13 cellular contexts compared by ENCODE assay signal in genomic region chr10:114195079-114195478, GRCh38. TPM values are rescaled to one million over a fixed set of nuclear protein-coding genes. Genes with fewer than 3 reads are reported as not detected.
DNase-seq lines count a peak whose midpoint lies in the region; ATAC-seq, FAIRE-seq and TF ChIP-seq lines count a peak whose summit lies in the region.
"Had no signal": no experiment of that assay in that cellular context is flagged by ENCODE, and none has a peak within 500 bp of the region (broad histone marks: within the 10 kb centered on the region; RNA-seq: fewer than 3 reads in every experiment).

No MANE protein-coding gene starts in this region.

- no peak overlapping the region for H3K9ac ChIP-seq in GM12878 (ENCODE audit: control insufficient read depth, insufficient read depth, low read length)

- no peak overlapping the region for H3K27ac ChIP-seq in GM12878 (ENCODE audit: control insufficient read depth, insufficient read depth)
- H3K27ac ChIP-seq: spleen had no signal

- in situ Hi-C loops in GM12878 (cut with MboI) = loop anchor here (25.0 kb wide), 1 partner anchor 242 kb away; no protein-coding TSS in a partner anchor

- intact Hi-C loops in GM12878 (cut with micrococcal nuclease; ENCODE audit: unreplicated experiment) = no loop called here
- intact Hi-C loops in head of caudate nucleus (cut with DNase I) = no loop called here

- CTCF ChIA-PET in GM12878 (lab: Yijun Ruan, JAX) = no interaction called here

- no peaks in the 10 kb centered on the region for H3K36me3 ChIP-seq in GM12878 (ENCODE audit: control insufficient read depth in 2 of 2, insufficient read depth in 2 of 2, low read length in 1 of 2)
- H3K36me3 ChIP-seq: spleen had no signal

- POLR2A ChIA-PET in GM12878 (lab: Charles Lee) = no interaction called here

- H3K4me2 ChIP-seq in GM12878 (ENCODE audit: control insufficient read depth, insufficient read depth) = no peak overlapping the region

- H3K9me3 ChIP-seq in GM12878 (replicated peaks; ENCODE audit: control insufficient read depth, insufficient read depth, low read length) = no peaks in the 10 kb centered on the region
- H3K9me3 ChIP-seq: spleen had no signal

- FAIRE-seq in GM12878 (lab: Jason Lieb, UNC) = peak; percentile 54

- TF ChIP-seq RAD21 in GM12878 (IDR thresholded peaks at IDR 0.05; ENCODE audit: insufficient read depth, low read depth, low read length) = no peak

- DNase-seq in GM12878 (ENCODE audit: low read depth, low spot score) = no peak
- no peak for DNase-seq in NCI-H2196 (lab: John Stamatoyannopoulos, UW; ENCODE audit: unreplicated experiment)
- DNase-seq in head of caudate nucleus = no peak
- DNase-seq in NCI-H2029 (lab: John Stamatoyannopoulos, UW) = no peak
- no peak for DNase-seq in NOMO-1 treated with dmso at 0.1 percent for 144 hours (lab: John Stamatoyannopoulos, UW; ENCODE audit: unreplicated experiment)
- DNase-seq: activated CD4-positive, alpha-beta T cell treated with anti-CD3 and anti-CD28 coated beads, Interleukin-2, amount 50 U/mL, for 48 hours; aorta; CD4-positive, alpha-beta T cell; NCI-H524; spleen had no signal

- H2AFZ ChIP-seq in GM12878 (ENCODE audit: control insufficient read depth, low read depth, low read length) = no peak overlapping the region

- H4K20me1 ChIP-seq in GM12878 (ENCODE audit: control insufficient read depth, insufficient read depth) = no peaks in the 10 kb centered on the region

- no peak for TF ChIP-seq POLR2A in GM12878 (IDR thresholded peaks at IDR 0.05; ENCODE audit: low read depth, low read length)

- TF ChIP-seq CTCF in GM12878 (IDR thresholded peaks at IDR 0.05 in 2 of 3, conservative IDR thresholded peaks at IDR 0.05 in 1 of 3; ENCODE audit: control insufficient read depth in 2 of 3, extremely low read depth in 1 of 3, insufficient read depth in 1 of 3, low read depth in 3 of 3, low read length in 3 of 3) = no peak

- no peaks in the 10 kb centered on the region; a peak in 1 of 4 replicates for H3K27me3 ChIP-seq in GM12878 (replicated peaks in 1 of 2; ENCODE audit: control insufficient read depth in 2 of 2, insufficient read depth in 2 of 2, low read length in 1 of 2)

- 2% methylated on average over 2 of the region's 2 CpGs for WGBS in GM12878 (ENCODE audit: insufficient coverage, insufficient replicate concordance, low lambda C conversion rate, missing lambda C conversion rate)

- no peaks in the 10 kb centered on the region for H3K79me2 ChIP-seq in GM12878 (ENCODE audit: control insufficient read depth, insufficient read depth, low read length)

- ATAC-seq in GM18867 (IDR thresholded peaks at IDR 0.05; ENCODE audit: unreplicated experiment) = peak; percentile 97
- peak; percentile 88 for ATAC-seq in GM21529 (IDR thresholded peaks at IDR 0.05; ENCODE audit: unreplicated experiment)
- ATAC-seq in HG03159 (IDR thresholded peaks at IDR 0.05; ENCODE audit: unreplicated experiment) = peak; percentile 92
- peak; percentile 80 for ATAC-seq in GM12878

- H3K4me3 ChIP-seq in GM12878 = no peak overlapping the region; the same call in 1 of the 2 replicates
- H3K4me3 ChIP-seq: spleen had no signal

- H3K4me1 ChIP-seq in GM12878 (ENCODE audit: control insufficient read depth, insufficient read depth, low read length) = no peaks in the 10 kb centered on the region
- H3K4me1 ChIP-seq: spleen had no signal

- TF ChIP-seq EP300 in GM12878 (IDR thresholded peaks at IDR 0.05; ENCODE audit: borderline replicate concordance in 1 of 2, control insufficient read depth in 1 of 2, low read depth in 2 of 2, low read length in 2 of 2) = no peak; a peak in 1 of 4 replicates

- SMC1A ChIA-PET in GM12878 (lab: Charles Lee; ENCODE audit: uncharacterized antibody, unreplicated experiment) = no interaction called here

- RAD21 ChIA-PET in GM12878 (lab: Charles Lee; ENCODE audit: unreplicated experiment) = no interaction called here

- no TSS peak for BruUV-seq in GM12878 (replicated peaks; lab: Mats Ljungman, UMichigan)

TF ChIP-seq in GM12878, 131 proteins besides CTCF, POLR2A, EP300 and RAD21 (continues in another document):
- TF ChIP-seq MTA2 (IDR thresholded peaks at IDR 0.05; ENCODE audit: low read depth) (0 out of 2 replicates have a peak, but pooled peaks have one; percentile 20), GABPA (IDR thresholded peaks at IDR 0.05; ENCODE audit: low read depth) (peak; percentile 48), ATF2 (IDR thresholded peaks at IDR 0.05; ENCODE audit: low read length) (peak; percentile 82), E2F4 (IDR thresholded peaks at IDR 0.05; ENCODE audit: low read depth, low read length) (no peak), HCFC1 (IDR thresholded peaks at IDR 0.05; ENCODE audit: low read length) (no peak), SREBF2 (IDR thresholded peaks at IDR 0.05; ENCODE audit: low read length) (no peak)

RNA-seq across cellular contexts. Expression of gene TDRD1, which starts 15.9 kb away (rescaled TPM):
- total RNA-seq in GM12878 (2013; cell fraction: nucleolus; rRNA removed) = not detected in 2 replicates
- not detected in 2 replicates for total RNA-seq in GM12878 (2014; rRNA removed)
- total RNA-seq in GM12878 (2014; rRNA removed; fragmentation: Illumina TruSeq; extraction: Trizol) = not detected in 2 replicates
- total RNA-seq in GM12878 (2021) = not detected in 2 replicates
- polyA plus RNA-seq in GM12878 (2011; ENCODE audit: low read depth) = not detected
- polyA plus RNA-seq in GM12878 (2011; rRNA removed) = not detected in 2 replicates
- not detected in 2 replicates for polyA plus RNA-seq in GM12878 (2011; cell fraction: cytosol; rRNA removed)
- polyA plus RNA-seq in GM12878 (2011; cell fraction: nucleus; rRNA removed) = not detected in 2 replicates
- not detected in 2 replicates for polyA plus RNA-seq in GM12878 (2012)
- 0.04 TPM in 1 of 2 replicates, not detected in the other for polyA plus RNA-seq in GM12878 (2014; fragmentation: Illumina TruSeq; extraction: Trizol)
- not detected for polyA plus RNA-seq in GM12878 (2014; fragmentation: Nextera tagmentation; extraction: Ambion mirVana)
- 0.03 TPM in 1 of 2 replicates, not detected in the other for polyA plus RNA-seq in GM12878 (2014; rRNA removed)
- polyA plus RNA-seq in GM12878 (2016; fragmentation: Nextera tagmentation; extraction: Ambion mirVana) = not detected
- not detected in 2 replicates for polyA minus RNA-seq in GM12878 (2011; rRNA and poly(A)+ RNA removed)
- not detected in 2 replicates for polyA minus RNA-seq in GM12878 (2011; cell fraction: cytosol; rRNA and poly(A)+ RNA removed)
- not detected in 2 replicates for polyA minus RNA-seq in GM12878 (2011; cell fraction: nucleus; rRNA and poly(A)+ RNA removed)
- total RNA-seq: CD4-positive, alpha-beta T cell had no signal

RNA-seq across cellular contexts. Expression of gene CCDC186, which starts 21.1 kb away (rescaled TPM):
- total RNA-seq in GM12878 (2013; cell fraction: nucleolus; rRNA removed) = 35.5 and 51.6 TPM in 2 replicates
- total RNA-seq in GM12878 (2014; rRNA removed) = 8.3 and 9.9 TPM in 2 replicates
- 13.1 and 14.0 TPM in 2 replicates for total RNA-seq in GM12878 (2014; rRNA removed; fragmentation: Illumina TruSeq; extraction: Trizol)
- 7.3 and 7.4 TPM in 2 replicates for total RNA-seq in GM12878 (2021)
- polyA plus RNA-seq in GM12878 (2011; ENCODE audit: low read depth) = 2.8 TPM
- 7.5 and 14.8 TPM in 2 replicates for polyA plus RNA-seq in GM12878 (2011; rRNA removed)
- polyA plus RNA-seq in GM12878 (2011; cell fraction: cytosol; rRNA removed) = 2.4 TPM in 2 replicates
- polyA plus RNA-seq in GM12878 (2011; cell fraction: nucleus; rRNA removed) = 5.4 and 6.5 TPM in 2 replicates
- 5.5 and 7.0 TPM in 2 replicates for polyA plus RNA-seq in GM12878 (2012)
- 10.4 and 11.4 TPM in 2 replicates for polyA plus RNA-seq in GM12878 (2014; fragmentation: Illumina TruSeq; extraction: Trizol)
- 1 to 10 TPM; 3.5 to 5.4 TPM for polyA plus RNA-seq in GM12878 (2014; fragmentation: Nextera tagmentation; extraction: Ambion mirVana)
- polyA plus RNA-seq in GM12878 (2014; rRNA removed) = 5.9 and 6.7 TPM in 2 replicates
- 1 to 10 TPM; 6.6 to 7.2 TPM for polyA plus RNA-seq in GM12878 (2016; fragmentation: Nextera tagmentation; extraction: Ambion mirVana)
- polyA minus RNA-seq in GM12878 (2011; rRNA and poly(A)+ RNA removed) = 8.0 and 9.7 TPM in 2 replicates
- polyA minus RNA-seq in GM12878 (2011; cell fraction: cytosol; rRNA and poly(A)+ RNA removed) = 2.8 and 3.8 TPM in 2 replicates
- polyA minus RNA-seq in GM12878 (2011; cell fraction: nucleus; rRNA and poly(A)+ RNA removed) = 8.8 and 13.3 TPM in 2 replicates

RNA-seq across cellular contexts. Expression of gene VWA2, which starts 44.0 kb away (rescaled TPM):
- not detected in 2 replicates for total RNA-seq in GM12878 (2013; cell fraction: nucleolus; rRNA removed)
- not detected in 2 replicates for total RNA-seq in GM12878 (2014; rRNA removed)
- total RNA-seq in GM12878 (2014; rRNA removed; fragmentation: Illumina TruSeq; extraction: Trizol) = not detected in 2 replicates
- not detected in 2 replicates for total RNA-seq in GM12878 (2021)
- polyA plus RNA-seq in GM12878 (2011; ENCODE audit: low read depth) = not detected
- polyA plus RNA-seq in GM12878 (2011; rRNA removed) = 0.03 TPM in 1 of 2 replicates, not detected in the other
- 0.03 TPM in 1 of 2 replicates, not detected in the other for polyA plus RNA-seq in GM12878 (2011; cell fraction: cytosol; rRNA removed)
- 0.07 TPM in 1 of 2 replicates, not detected in the other for polyA plus RNA-seq in GM12878 (2011; cell fraction: nucleus; rRNA removed)
- polyA plus RNA-seq in GM12878 (2012) = not detected in 2 replicates
- not detected in 2 replicates for polyA plus RNA-seq in GM12878 (2014; fragmentation: Illumina TruSeq; extraction: Trizol)
- not detected for polyA plus RNA-seq in GM12878 (2014; fragmentation: Nextera tagmentation; extraction: Ambion mirVana)
- not detected in 2 replicates for polyA plus RNA-seq in GM12878 (2014; rRNA removed)
- polyA plus RNA-seq in GM12878 (2016; fragmentation: Nextera tagmentation; extraction: Ambion mirVana) = not detected
- not detected in 2 replicates for polyA minus RNA-seq in GM12878 (2011; rRNA and poly(A)+ RNA removed)
- not detected in 2 replicates for polyA minus RNA-seq in GM12878 (2011; cell fraction: cytosol; rRNA and poly(A)+ RNA removed)
- not detected in 2 replicates for polyA minus RNA-seq in GM12878 (2011; cell fraction: nucleus; rRNA and poly(A)+ RNA removed)
- total RNA-seq: CD4-positive, alpha-beta T cell had no signal
